In genomic region chr7:5217851-5218331, GRCh38 we compare ENCODE assay signal across 16 cellular contexts. TPM values are rescaled to one million over a fixed set of nuclear protein-coding genes. Genes with fewer than 3 reads are reported as not detected.
A peak's percentile ranks its signal among the peaks of the same experiment; 100 is the strongest.
DNase-seq lines count a peak whose midpoint lies in the region; ATAC-seq, FAIRE-seq and TF ChIP-seq lines count a peak whose summit lies in the region.
"Had no signal": no experiment of that assay in that cellular context is flagged by ENCODE, and none has a peak within 500 bp of the region (broad histone marks: within the 10 kb centered on the region; RNA-seq: fewer than 3 reads in every experiment).

No MANE protein-coding gene starts in this region.

- ATAC-seq in left ventricle myocardium superior: no peak
- no peak for ATAC-seq in Right ventricle myocardium superior (ENCODE audit: poor library complexity)
- peak; percentile 24 for ATAC-seq in HG02642 (IDR thresholded peaks at IDR 0.05; ENCODE audit: poor library complexity, unreplicated experiment)
- ATAC-seq in SK-N-SH treated with all-trans-retinoic acid at 6 μM for 48 hours: no peak
- ATAC-seq: body of pancreas had no signal

- intact Hi-C loops in left ventricle myocardium superior (cut with micrococcal nuclease) (no loop called here), Right ventricle myocardium superior (cut with DNase I) (no loop called here)

- peak; percentile 56 for FAIRE-seq in urothelium cell line (lab: Jason Lieb, UNC)
- FAIRE-seq: islet of Langerhans had no signal

- TF ChIP-seq POLR2A in NB4 (IDR thresholded peaks at IDR 0.05; ENCODE audit: extremely low read depth, insufficient read length): no peak

- no peak for TF ChIP-seq CTCF in NB4 (IDR thresholded peaks at IDR 0.05; ENCODE audit: low read depth, low read length)

- H3K4me3 ChIP-seq in NB4 (ENCODE audit: low read depth, low read length): no peak overlapping the region
- H3K4me3 ChIP-seq: body of pancreas, uterus had no signal

- DNase-seq in left ventricle myocardium superior: peak; percentile 28
- no peak for DNase-seq in Right ventricle myocardium superior
- DNase-seq in NB4 (ENCODE audit: low read depth): peak; percentile 55
- DNase-seq in urothelium cell line (ENCODE audit: low spot score): no peak
- DNase-seq in NCI-H526 (lab: John Stamatoyannopoulos, UW): no peak
- no peak for DNase-seq in activated naive CD4-positive, alpha-beta T cell treated with anti-CD3 and anti-CD28 coated beads, Interleukin-2, amount 50 U/mL, for 16 hours
- DNase-seq: activated CD8-positive, alpha-beta memory T cell treated with anti-CD3 and anti-CD28 coated beads, Interleukin-2, amount 50 U/mL, for 48 hours; erythroblast; H7; NCI-H345; T-helper 1 cell; uterus had no signal

TF ChIP-seq in SK-N-SH treated with all-trans-retinoic acid at 6 μM for 48 hours, 23 proteins besides CTCF, POLR2A, EP300 and RAD21:
- TF ChIP-seq POU6F1 (CRISPR knock-in tag; IDR thresholded peaks at IDR 0.05; ENCODE audit: borderline replicate concordance, low read depth): no peak
- TF ChIP-seq RARB (CRISPR knock-in tag; IDR thresholded peaks at IDR 0.05): no peak
- no peak for TF ChIP-seq BACH2 (CRISPR knock-in tag; IDR thresholded peaks at IDR 0.05; ENCODE audit: borderline replicate concordance)
- TF ChIP-seq, protein P1, sequence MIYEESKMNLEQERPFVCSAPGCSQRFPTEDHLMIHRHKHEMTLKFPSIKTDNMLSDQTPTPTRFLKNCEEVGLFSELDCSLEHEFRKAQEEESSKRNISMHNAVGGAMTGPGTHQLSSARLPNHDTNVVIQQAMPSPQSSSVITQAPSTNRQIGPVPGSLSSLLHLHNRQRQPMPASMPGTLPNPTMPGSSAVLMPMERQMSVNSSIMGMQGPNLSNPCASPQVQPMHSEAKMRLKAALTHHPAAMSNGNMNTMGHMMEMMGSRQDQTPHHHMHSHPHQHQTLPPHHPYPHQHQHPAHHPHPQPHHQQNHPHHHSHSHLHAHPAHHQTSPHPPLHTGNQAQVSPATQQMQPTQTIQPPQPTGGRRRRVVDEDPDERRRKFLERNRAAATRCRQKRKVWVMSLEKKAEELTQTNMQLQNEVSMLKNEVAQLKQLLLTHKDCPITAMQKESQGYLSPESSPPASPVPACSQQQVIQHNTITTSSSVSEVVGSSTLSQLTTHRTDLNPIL (CRISPR knock-in tag; IDR thresholded peaks at IDR 0.05; ENCODE audit: low read depth): no peak
- no peak for TF ChIP-seq ARNTL (CRISPR knock-in tag; IDR thresholded peaks at IDR 0.05; ENCODE audit: borderline replicate concordance, low read depth)
- TF ChIP-seq TSHZ2 (CRISPR knock-in tag; IDR thresholded peaks at IDR 0.05): no peak
- no peak for TF ChIP-seq TOX (CRISPR knock-in tag; IDR thresholded peaks at IDR 0.05; ENCODE audit: borderline replicate concordance)
- TF ChIP-seq SNAI2 (CRISPR knock-in tag; IDR thresholded peaks at IDR 0.05): no peak
- no peak for TF ChIP-seq ZC3H10 (CRISPR knock-in tag; IDR thresholded peaks at IDR 0.05)
- TF ChIP-seq CSRNP3 (CRISPR knock-in tag; IDR thresholded peaks at IDR 0.05): no peak

RNA-seq across cellular contexts. Expression of gene WIPI2, which starts 27.9 kb away (rescaled TPM):
- total RNA-seq in left ventricle myocardium superior: 50.8 TPM
- total RNA-seq in Right ventricle myocardium superior: 50.4 TPM

Comparison
In these comparisons a context has a peak if more than half of its experiments do, and no peak if none do; other contexts are left out.
1. DNase-seq: peak in left ventricle myocardium superior (single experiment) and NB4 (single experiment); none in Right ventricle myocardium superior (single experiment), urothelium cell line (single experiment), NCI-H526 (0 of 2) and activated naive CD4-positive, alpha-beta T cell treated with anti-CD3 and anti-CD28 coated beads, Interleukin-2, amount 50 U/mL, for 16 hours (single experiment).